22 cellular contexts compared by ENCODE assay signal in genomic region chr4:181951265-181951664, GRCh38.
"Had no signal": no experiment of that assay in that cellular context is flagged by ENCODE, and none has a peak within 500 bp of the region (broad histone marks: within the 10 kb centered on the region; RNA-seq: fewer than 3 reads in every experiment).

No MANE protein-coding gene starts in this region.

- H3K4me1 ChIP-seq: body of pancreas, gastroesophageal sphincter, right atrium auricular region, stomach, tibial artery, upper lobe of right lung had no signal

- H3K27me3 ChIP-seq: body of pancreas, gastroesophageal sphincter, right atrium auricular region, stomach, tibial artery, upper lobe of right lung had no signal

- DNase-seq: activated CD4-positive, alpha-beta T cell treated with anti-CD3 and anti-CD28 coated beads for 48 hours; activated CD4-positive, alpha-beta T cell treated with anti-CD3 and anti-CD28 coated beads, Interleukin-2, amount 50 U/mL, for 48 hours; activated CD8-positive, alpha-beta memory T cell treated with anti-CD3 and anti-CD28 coated beads for 24 hours; activated effector memory CD4-positive, alpha-beta T cell treated with Interleukin-2 at 50 U/mL for 16 hours; activated naive CD4-positive, alpha-beta T cell treated with Interleukin-2 at 50 U/mL for 16 hours; anterior cingulate cortex; body of pancreas; effector memory CD8-positive, alpha-beta T cell; hippocampal formation; naive thymus-derived CD8-positive, alpha-beta T cell; stimulated activated CD4-positive, alpha-beta T cell treated with anti-CD3 and anti-CD28 coated beads, Interleukin-15, amount 100 ng/mL, for 24 hours; stimulated activated CD4-positive, alpha-beta T cell treated with anti-CD3 and anti-CD28 coated beads, Interleukin-2, amount 100 ng/mL, for 24 hours; stimulated activated naive B cell treated with anti-CD40 and anti-IgM and Interleukin-4, amounts not matched to agents 10 μg/mL and 1 μg/mL and 100 μg/mL, for 72 hours; stomach; T-helper 9 cell; tibial artery; upper lobe of right lung; WERI-Rb-1 had no signal

- H3K36me3 ChIP-seq: gastroesophageal sphincter, right atrium auricular region, stomach, tibial artery, upper lobe of right lung, WERI-Rb-1 had no signal

- H3K4me3 ChIP-seq: body of pancreas, coronary artery, gastroesophageal sphincter, right atrium auricular region, stomach, tibial artery, upper lobe of right lung had no signal

- H3K9me3 ChIP-seq: body of pancreas, gastroesophageal sphincter, right atrium auricular region, stomach, tibial artery, upper lobe of right lung had no signal

- ATAC-seq: activated CD4-positive, CD25-positive, alpha-beta regulatory T cell treated with anti-CD3 and anti-CD28 coated beads, Interleukin-2, amount 50 U/mL, for 24 hours; body of pancreas; effector memory CD8-positive, alpha-beta T cell; gastroesophageal sphincter; naive thymus-derived CD8-positive, alpha-beta T cell; stimulated activated naive B cell treated with anti-CD40 and anti-IgM and Interleukin-4, amounts not matched to agents 10 μg/mL and 1 μg/mL and 100 μg/mL, for 72 hours; upper lobe of right lung had no signal

- H3K27ac ChIP-seq: body of pancreas, coronary artery, gastroesophageal sphincter, right atrium auricular region, stomach, tibial artery, upper lobe of right lung, WERI-Rb-1 had no signal
